Comparison of ENCODE assay signal across 22 cellular contexts in the genomic region with DNA sequence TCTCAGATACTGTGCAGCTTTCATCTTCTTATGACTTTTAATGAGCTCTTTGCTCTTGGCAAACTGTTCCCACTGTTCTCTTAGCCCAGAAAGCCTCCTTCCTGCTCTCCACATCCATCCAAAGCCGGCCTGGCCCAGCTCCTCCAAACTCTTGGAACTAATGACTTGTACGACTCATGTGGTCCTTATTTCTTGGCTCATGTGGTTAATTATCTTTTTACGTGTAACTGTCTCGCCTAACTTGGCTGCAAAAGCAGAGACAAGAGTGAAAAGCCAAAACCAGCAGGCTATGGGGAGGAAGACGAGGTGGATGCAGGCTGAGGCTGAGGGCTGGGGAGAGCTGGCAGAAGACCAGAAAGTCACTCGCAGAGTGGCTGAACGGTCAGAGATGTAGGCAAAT. TPM values are rescaled to one million over a fixed set of nuclear protein-coding genes. Genes with fewer than 3 reads are reported as not detected.
DNase-seq lines count a peak whose midpoint lies in the region; ATAC-seq and TF ChIP-seq lines count a peak whose summit lies in the region.
"Had no signal": no experiment of that assay in that cellular context is flagged by ENCODE, and none has a peak within 500 bp of the region (broad histone marks: within the 10 kb centered on the region; RNA-seq: fewer than 3 reads in every experiment).

No MANE protein-coding gene starts in this region.

- no peak for ATAC-seq in HG02981 (IDR thresholded peaks at IDR 0.05; ENCODE audit: unreplicated experiment)
- ATAC-seq: activated naive CD8-positive, alpha-beta T cell treated with anti-CD3 and anti-CD28 coated beads, Interleukin-2, amount 50 U/mL, for 24 hours; activated T-cell treated with anti-CD3 and anti-CD28 coated beads, Interleukin-2, amount 50 U/mL, for 72 hours; K562; natural killer cell treated with Interleukin-12 subunit alpha and Interleukin-12 subunit beta and Interleukin-15 and Interleukin-18, amount 100 ng/mL, for 72 hours; stimulated activated naive B cell treated with anti-CD40 and anti-IgM and Interleukin-4, amounts not matched to agents 10 μg/mL and 1 μg/mL and 100 μg/mL, for 72 hours; T-cell had no signal

- intact Hi-C loops in dendritic cell treated with granulocyte-macrophage colony-stimulating factor and Interleukin-4, amounts not matched to agents 40 ng/mL and 50 ng/mL, for 4 days (cut with micrococcal nuclease) = no loop called here

- H3K9me3 Mint-ChIP-seq in dendritic cell treated with granulocyte-macrophage colony-stimulating factor and Interleukin-4, amounts not matched to agents 40 ng/mL and 50 ng/mL, for 4 days = no peaks in the 10 kb centered on the region
- H3K9me3 Mint-ChIP-seq in nephron = peaks cover 2% of the 10 kb centered on the region
- H3K9me3 Mint-ChIP-seq: activated naive CD8-positive, alpha-beta T cell treated with anti-CD3 and anti-CD28 coated beads, Interleukin-2, amount 50 U/mL, for 24 hours; activated T-cell treated with anti-CD3 and anti-CD28 coated beads, Interleukin-2, amount 50 U/mL, for 72 hours; natural killer cell treated with Interleukin-12 subunit alpha and Interleukin-12 subunit beta and Interleukin-15 and Interleukin-18, amount 100 ng/mL, for 72 hours; stimulated activated naive B cell treated with anti-CD40 and anti-IgM and Interleukin-4, amounts not matched to agents 10 μg/mL and 1 μg/mL and 100 μg/mL, for 72 hours; T-cell had no signal

- H3K4me1 Mint-ChIP-seq in dendritic cell treated with granulocyte-macrophage colony-stimulating factor and Interleukin-4, amounts not matched to agents 40 ng/mL and 50 ng/mL, for 4 days (ENCODE audit: low read depth) = peaks cover 78% of the 10 kb centered on the region
- H3K4me1 Mint-ChIP-seq in nephron = peaks cover 48% of the 10 kb centered on the region
- H3K4me1 Mint-ChIP-seq: T-cell had no signal

- no peak overlapping the region for H3K4me3 Mint-ChIP-seq in dendritic cell treated with granulocyte-macrophage colony-stimulating factor and Interleukin-4, amounts not matched to agents 40 ng/mL and 50 ng/mL, for 4 days
- H3K4me3 Mint-ChIP-seq in nephron = peak overlapping the region in 1 of 3 experiments; percentile 7
- H3K4me3 Mint-ChIP-seq: activated naive CD8-positive, alpha-beta T cell treated with anti-CD3 and anti-CD28 coated beads, Interleukin-2, amount 50 U/mL, for 24 hours; activated T-cell treated with anti-CD3 and anti-CD28 coated beads, Interleukin-2, amount 50 U/mL, for 72 hours; natural killer cell treated with Interleukin-12 subunit alpha and Interleukin-12 subunit beta and Interleukin-15 and Interleukin-18, amount 100 ng/mL, for 72 hours; stimulated activated naive B cell treated with anti-CD40 and anti-IgM and Interleukin-4, amounts not matched to agents 10 μg/mL and 1 μg/mL and 100 μg/mL, for 72 hours; T-cell had no signal

- no peak for TF ChIP-seq CTCF in nephron (IDR thresholded peaks at IDR 0.05; ENCODE audit: unreplicated experiment in 3 of 3)

- in situ Hi-C loops in G401 (cut with HindIII; ENCODE audit: low sequenced_read_pairs) = no loop called here

- peaks cover 72% of the 10 kb centered on the region for H3K36me3 Mint-ChIP-seq in dendritic cell treated with granulocyte-macrophage colony-stimulating factor and Interleukin-4, amounts not matched to agents 40 ng/mL and 50 ng/mL, for 4 days (ENCODE audit: low read depth)
- H3K36me3 Mint-ChIP-seq in nephron (ENCODE audit: low read depth) = no peaks in the 10 kb centered on the region
- H3K36me3 Mint-ChIP-seq: natural killer cell treated with Interleukin-12 subunit alpha and Interleukin-12 subunit beta and Interleukin-15 and Interleukin-18, amount 100 ng/mL, for 72 hours; stimulated activated naive B cell treated with anti-CD40 and anti-IgM and Interleukin-4, amounts not matched to agents 10 μg/mL and 1 μg/mL and 100 μg/mL, for 72 hours; T-cell had no signal

- peak overlapping the region; percentile 20 for H3K27ac Mint-ChIP-seq in dendritic cell treated with granulocyte-macrophage colony-stimulating factor and Interleukin-4, amounts not matched to agents 40 ng/mL and 50 ng/mL, for 4 days
- H3K27ac Mint-ChIP-seq in nephron = peak overlapping the region in 2 of 3 experiments; percentile 55 to 67
- H3K27ac Mint-ChIP-seq: activated naive CD8-positive, alpha-beta T cell treated with anti-CD3 and anti-CD28 coated beads, Interleukin-2, amount 50 U/mL, for 24 hours; activated T-cell treated with anti-CD3 and anti-CD28 coated beads, Interleukin-2, amount 50 U/mL, for 72 hours; natural killer cell treated with Interleukin-12 subunit alpha and Interleukin-12 subunit beta and Interleukin-15 and Interleukin-18, amount 100 ng/mL, for 72 hours; stimulated activated naive B cell treated with anti-CD40 and anti-IgM and Interleukin-4, amounts not matched to agents 10 μg/mL and 1 μg/mL and 100 μg/mL, for 72 hours; T-cell had no signal

- DNase-seq in G401 (ENCODE audit: low spot score) (peak; percentile 55), NCI-H446 (lab: John Stamatoyannopoulos, UW) (peak; percentile 76 to 86), GM19240 (ENCODE audit: insufficient read length, low spot score) (no peak), GM19238 (ENCODE audit: insufficient read length, low spot score) (no peak)
- DNase-seq: activated CD4-positive, alpha-beta T cell treated with anti-CD3 and anti-CD28 coated beads, Interleukin-2, amount 50 U/mL, for 4 hours; activated CD4-positive, CD25-positive, alpha-beta regulatory T cell; activated naive CD8-positive, alpha-beta T cell treated with anti-CD3 and anti-CD28 coated beads, Interleukin-2, amount 50 U/mL, for 24 hours; activated T-cell treated with anti-CD3 and anti-CD28 coated beads, Interleukin-2, amount 50 U/mL, for 72 hours; central memory CD4-positive, alpha-beta T cell; DND-41; esophagus squamous epithelium; mammary epithelial cell; NCI-H1930; NCI-H82; stimulated activated naive B cell treated with anti-CD40 and anti-IgM and Interleukin-4, amounts not matched to agents 10 μg/mL and 1 μg/mL and 100 μg/mL, for 72 hours; T-cell; upper lobe of left lung had no signal

- H3K27me3 Mint-ChIP-seq in dendritic cell treated with granulocyte-macrophage colony-stimulating factor and Interleukin-4, amounts not matched to agents 40 ng/mL and 50 ng/mL, for 4 days = peaks cover 37% of the 10 kb centered on the region
- peaks cover 11% of the 10 kb centered on the region for H3K27me3 Mint-ChIP-seq in nephron (ENCODE audit: low read depth)

RNA-seq across cellular contexts. Expression of a gene that starts 5.5 kb away (rescaled TPM):
- total RNA-seq in G401 (2014; rRNA removed; shearing (Covaris generic)) = 5.7 and 8.6 TPM in 2 replicates
- total RNA-seq: natural killer cell treated with Interleukin-12 subunit alpha and Interleukin-12 subunit beta and Interleukin-15 and Interleukin-18, amount 100 ng/mL, for 72 hours had no signal

Comparison
In these comparisons a context has a peak if more than half of its experiments do, and no peak if none do; other contexts are left out.
1. DNase-seq: peak in G401 (single experiment) and NCI-H446 (2 of 2); none in GM19240 (single experiment) and GM19238 (single experiment).